ENCODE assay signal across 1 cellular context in genomic region chr1:26195805-26196204, GRCh38.
TF ChIP-seq lines count a peak whose summit lies in the region.

No MANE protein-coding gene starts in this region.

TF ChIP-seq in HepG2, 621 proteins besides CTCF, POLR2A, EP300 and RAD21:
- TF ChIP-seq MAFK (conservative IDR thresholded peaks at IDR 0.05 in 1 of 2, IDR thresholded peaks at IDR 0.05 in 1 of 2; ENCODE audit: low read length in 2 of 2) (peak; percentile 21 to 31; a peak in 1 of 4 replicates), KMT2B (CRISPR knock-in tag; IDR thresholded peaks at IDR 0.05) (no peak)
